ENCODE assay signal across 1 cellular context in genomic region chr2:157443795-157444642, GRCh38.
TF ChIP-seq lines count a peak whose summit lies in the region.

Gene CYTIP (minus strand): TSS chr2:157444089. CDS start chr2:157444020, 69 bp downstream.

TF ChIP-seq in SK-N-SH, 30 proteins besides CTCF, POLR2A, EP300 and RAD21 (continued from another document):
- no peak for TF ChIP-seq FOSL2 (IDR thresholded peaks at IDR 0.05; ENCODE audit: borderline replicate concordance, low read depth)
- TF ChIP-seq TAF1 (IDR thresholded peaks at IDR 0.05; ENCODE audit: borderline replicate concordance, low read depth, low read length) = no peak
- no peak for TF ChIP-seq ELF1 (IDR thresholded peaks at IDR 0.05)
- TF ChIP-seq POLR2AphosphoS5 (IDR thresholded peaks at IDR 0.05; ENCODE audit: low read depth, low read length) = no peak
- TF ChIP-seq YY1 (IDR thresholded peaks at IDR 0.05; ENCODE audit: low read depth) = no peak
- TF ChIP-seq TCF12 (IDR thresholded peaks at IDR 0.05) = no peak
- no peak for TF ChIP-seq JUND (IDR thresholded peaks at IDR 0.05)
